ENCODE assay signal across 25 cellular contexts in the genomic region with DNA sequence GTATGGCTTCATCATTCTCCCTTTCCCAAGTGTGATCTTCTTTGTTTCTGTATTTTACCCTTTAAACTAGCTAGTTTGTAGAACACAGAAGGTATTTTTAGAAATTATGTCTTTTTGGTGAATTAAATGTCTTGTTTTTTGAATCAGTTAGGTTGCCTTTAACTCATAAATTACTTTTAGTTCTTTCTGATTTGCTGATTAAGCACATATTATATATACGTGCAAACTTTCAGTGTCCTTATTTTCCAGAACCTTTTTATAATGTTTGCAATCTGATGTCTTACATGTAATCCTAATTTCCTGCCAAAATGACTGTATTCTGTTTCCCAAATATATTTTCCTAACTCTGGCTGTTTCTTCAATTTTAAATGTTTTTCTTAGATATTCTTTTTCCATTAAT. TPM values are rescaled to one million over a fixed set of nuclear protein-coding genes. Genes with fewer than 3 reads are reported as not detected.
A peak's percentile ranks its signal among the peaks of the same experiment; 100 is the strongest.
DNase-seq lines count a peak whose midpoint lies in the region; ATAC-seq and TF ChIP-seq lines count a peak whose summit lies in the region.
"Had no signal": no experiment of that assay in that cellular context is flagged by ENCODE, and none has a peak within 500 bp of the region (broad histone marks: within the 10 kb centered on the region; RNA-seq: fewer than 3 reads in every experiment).

No MANE protein-coding gene starts in this region.

- DNase-seq in activated T-cell treated with anti-CD3 and anti-CD28 coated beads, Interleukin-2, amount 50 U/mL, for 24 hours: no peak
- no peak for DNase-seq in activated T-cell treated with anti-CD3 and anti-CD28 coated beads, Interleukin-2, amount 50 U/mL, for 1 hour
- DNase-seq in ascending aorta (ENCODE audit: low spot score in 2 of 2) (no peak), lower lobe of right lung (no peak), smooth muscle cell (lab: John Stamatoyannopoulos, UW; ENCODE audit: unreplicated experiment) (no peak), NCI-H2196 treated with DMSO at 0.1 percent for 48 hours (lab: John Stamatoyannopoulos, UW; ENCODE audit: unreplicated experiment) (no peak), GM23248 (no peak)
- DNase-seq in central memory CD4-positive, alpha-beta T cell: no peak
- DNase-seq: activated B cell treated with CpG ODN at 0.5 μM for 24 hours; activated CD4-positive, alpha-beta T cell treated with anti-CD3 and anti-CD28 coated beads, Interleukin-2, amount 10 ng/mL, durations not matched to agents 7 days and 5 days; activated naive CD4-positive, alpha-beta T cell treated with anti-CD3 and anti-CD28 coated beads for 36 hours; amniotic stem cell; CD4-positive, alpha-beta T cell; colonic mucosa; DND-41; effector CD8-positive, alpha-beta T cell; GF-D8; mesenchymal stem cell; NCI-H446 treated with DMSO at 0.1 percent for 48 hours; occipital lobe; stimulated activated naive CD4-positive, alpha-beta T cell treated with Interleukin-2 at 50 U/mL for 16 hours; T-cell had no signal

- H3K9me3 Mint-ChIP-seq in activated T-cell treated with anti-CD3 and anti-CD28 coated beads, Interleukin-2, amount 50 U/mL, for 24 hours: peaks cover 28% of the 10 kb centered on the region

- H3K9ac ChIP-seq in smooth muscle cell (ENCODE audit: low read depth) (no peak overlapping the region), GM23248 (no peak overlapping the region)

- no peaks in the 10 kb centered on the region for H3K9me2 ChIP-seq in GM23248 (ENCODE audit: insufficient read depth)

- H3K4me2 ChIP-seq in smooth muscle cell (no peak overlapping the region), GM23248 (ENCODE audit: unreplicated experiment) (no peak overlapping the region)

- H3K4me3 ChIP-seq in ascending aorta (no peak overlapping the region), lower lobe of right lung (no peak overlapping the region), smooth muscle cell (no peak overlapping the region), GM23248 (no peak overlapping the region)
- H3K4me3 ChIP-seq: breast epithelium, colonic mucosa, suprapubic skin had no signal

- ATAC-seq in lower lobe of right lung: no peak

- H2AFZ ChIP-seq in smooth muscle cell (ENCODE audit: low read depth) (no peak overlapping the region), GM23248 (no peak overlapping the region)

- H3K4me3 Mint-ChIP-seq in activated T-cell treated with anti-CD3 and anti-CD28 coated beads, Interleukin-2, amount 50 U/mL, for 24 hours: no peak overlapping the region
- H3K4me3 Mint-ChIP-seq: activated B cell treated with CpG ODN at 0.5 μM for 24 hours; activated CD4-positive, alpha-beta T cell treated with anti-CD3 and anti-CD28 coated beads, Interleukin-2, amount 10 ng/mL, durations not matched to agents 7 days and 5 days; activated naive CD4-positive, alpha-beta T cell treated with anti-CD3 and anti-CD28 coated beads for 36 hours; CD4-positive, alpha-beta T cell; T-cell had no signal

- H3K79me2 ChIP-seq in smooth muscle cell (ENCODE audit: low read depth): peaks cover 98% of the 10 kb centered on the region
- peaks cover 100% of the 10 kb centered on the region for H3K79me2 ChIP-seq in GM23248 (ENCODE audit: insufficient read depth)

- no peak for TF ChIP-seq CTCF in ascending aorta (IDR thresholded peaks at IDR 0.05)
- no peak for TF ChIP-seq CTCF in lower lobe of right lung (IDR thresholded peaks at IDR 0.05)
- no peak for TF ChIP-seq CTCF in smooth muscle cell (IDR thresholded peaks at IDR 0.05; ENCODE audit: borderline replicate concordance, insufficient read depth, poor library complexity, severe bottlenecking)

- H3K9me3 ChIP-seq in ascending aorta: peaks cover 18 to 29% of the 10 kb centered on the region in 2 donors
- H3K9me3 ChIP-seq in lower lobe of right lung: peaks cover 24% of the 10 kb centered on the region
- no peaks in the 10 kb centered on the region for H3K9me3 ChIP-seq in smooth muscle cell (replicated peaks; ENCODE audit: low read depth)
- H3K9me3 ChIP-seq in GM23248 (ENCODE audit: low read depth): no peaks in the 10 kb centered on the region
- H3K9me3 ChIP-seq: colonic mucosa had no signal

- peaks cover 73 to 78% of the 10 kb centered on the region in 2 donors for H3K36me3 ChIP-seq in ascending aorta
- H3K36me3 ChIP-seq in lower lobe of right lung: peaks cover 100% of the 10 kb centered on the region
- peaks cover 57% of the 10 kb centered on the region for H3K36me3 ChIP-seq in smooth muscle cell (ENCODE audit: low read depth)
- peaks cover 99% of the 10 kb centered on the region for H3K36me3 ChIP-seq in GM23248 (ENCODE audit: low read depth)

- H3K36me3 Mint-ChIP-seq in activated T-cell treated with anti-CD3 and anti-CD28 coated beads, Interleukin-2, amount 50 U/mL, for 24 hours (ENCODE audit: low read depth): peaks cover 100% of the 10 kb centered on the region

- H4K20me1 ChIP-seq in smooth muscle cell (ENCODE audit: low read depth) (peaks cover 15% of the 10 kb centered on the region), GM23248 (ENCODE audit: insufficient read depth) (no peaks in the 10 kb centered on the region)

- H3F3A ChIP-seq in smooth muscle cell (ENCODE audit: low read depth) (peaks cover 47% of the 10 kb centered on the region), GM23248 (ENCODE audit: insufficient read depth) (peaks cover 76% of the 10 kb centered on the region)

- H3K27ac Mint-ChIP-seq in activated T-cell treated with anti-CD3 and anti-CD28 coated beads, Interleukin-2, amount 50 U/mL, for 24 hours: peak overlapping the region; percentile 4
- H3K27ac Mint-ChIP-seq: activated B cell treated with CpG ODN at 0.5 μM for 24 hours; activated CD4-positive, alpha-beta T cell treated with anti-CD3 and anti-CD28 coated beads, Interleukin-2, amount 10 ng/mL, durations not matched to agents 7 days and 5 days; CD4-positive, alpha-beta T cell had no signal

- H3K27me3 ChIP-seq in ascending aorta (no peaks in the 10 kb centered on the region), lower lobe of right lung (ENCODE audit: low read depth) (no peaks in the 10 kb centered on the region), smooth muscle cell (ENCODE audit: low read depth) (no peaks in the 10 kb centered on the region), GM23248 (replicated peaks; ENCODE audit: insufficient read depth) (no peaks in the 10 kb centered on the region)
- H3K27me3 ChIP-seq: breast epithelium, colonic mucosa, suprapubic skin had no signal

- 96% methylated on average over 1 of the region's 1 CpG for WGBS in smooth muscle cell (ENCODE audit: low lambda C conversion rate)
- WGBS in GM23248 (ENCODE audit: low coverage in 1 of 2, low lambda C conversion rate in 2 of 2, missing lambda C conversion rate in 2 of 2), 2 experiments: 15 to 25% methylated on average over 1 of the region's 1 CpG

- H3K27me3 Mint-ChIP-seq in activated T-cell treated with anti-CD3 and anti-CD28 coated beads, Interleukin-2, amount 50 U/mL, for 24 hours: no peaks in the 10 kb centered on the region
- H3K27me3 Mint-ChIP-seq: activated B cell treated with CpG ODN at 0.5 μM for 24 hours; activated CD4-positive, alpha-beta T cell treated with anti-CD3 and anti-CD28 coated beads, Interleukin-2, amount 10 ng/mL, durations not matched to agents 7 days and 5 days; CD4-positive, alpha-beta T cell; T-cell had no signal

- no peaks in the 10 kb centered on the region for H3K4me1 ChIP-seq in ascending aorta
- H3K4me1 ChIP-seq in lower lobe of right lung: peaks cover 9% of the 10 kb centered on the region
- peaks cover 15% of the 10 kb centered on the region for H3K4me1 ChIP-seq in smooth muscle cell (ENCODE audit: low read depth)
- no peaks in the 10 kb centered on the region for H3K4me1 ChIP-seq in GM23248 (ENCODE audit: insufficient read depth)
- H3K4me1 ChIP-seq: breast epithelium, colonic mucosa, suprapubic skin had no signal

- in situ Hi-C loops in GM23248 (cut with MboI): no loop called here

- intact Hi-C loops in ascending aorta (cut with DNase I): no loop called here
- intact Hi-C loops in lower lobe of right lung (cut with DNase I): no loop called here

- peaks cover 19% of the 10 kb centered on the region for H3K4me1 Mint-ChIP-seq in activated T-cell treated with anti-CD3 and anti-CD28 coated beads, Interleukin-2, amount 50 U/mL, for 24 hours (ENCODE audit: low read depth)
- H3K4me1 Mint-ChIP-seq: activated B cell treated with CpG ODN at 0.5 μM for 24 hours had no signal

- H3K27ac ChIP-seq in ascending aorta (peak overlapping the region; percentile 61 to 64), lower lobe of right lung (peak overlapping the region; percentile 38), smooth muscle cell (ENCODE audit: low read depth) (peak overlapping the region; percentile 84), GM23248 (no peak overlapping the region)
- H3K27ac ChIP-seq: colonic mucosa, RWPE1, suprapubic skin had no signal

RNA-seq across cellular contexts. Expression of a gene that starts 51.7 kb away (rescaled TPM):
- total RNA-seq in ascending aorta (61.2 TPM), lower lobe of right lung (158 TPM), smooth muscle cell (99.2 and 132 TPM in 2 replicates)
- polyA plus RNA-seq in smooth muscle cell (64.4 and 81.6 TPM in 2 replicates), GM23248 (2016; fragmentation: Nextera tagmentation; extraction: Ambion mirVana) (36.5 and 37.0 TPM in 2 replicates)
- total RNA-seq in GM23248 (2014; rRNA removed; shearing (Covaris generic)): 39.0 and 54.4 TPM in 2 replicates
